ENCODE assay signal across 2 cellular contexts in genomic region chr11:69918231-69918937, GRCh38.
TF ChIP-seq lines count a peak whose summit lies in the region.

No MANE protein-coding gene starts in this region.

TF ChIP-seq in HEK293, 187 proteins besides CTCF, POLR2A, EP300 and RAD21 (continued from another document):
- no peak for TF ChIP-seq ZBTB44 (tag by site-specific recombination; IDR thresholded peaks at IDR 0.05)
- no peak for TF ChIP-seq PRDM1 (tag by site-specific recombination; IDR thresholded peaks at IDR 0.05)
- peak; percentile 83 for TF ChIP-seq ZNF335 (tag by site-specific recombination; conservative IDR thresholded peaks at IDR 0.05)
- no peak for TF ChIP-seq ZBTB7A (tag by site-specific recombination; IDR thresholded peaks at IDR 0.05; ENCODE audit: low read depth)

TF ChIP-seq in HepG2, 621 proteins besides CTCF, POLR2A, EP300 and RAD21 (continues in another document):
- 0 out of 2 replicates have a peak, but pooled peaks have one; percentile 29 for TF ChIP-seq FUBP1 (CRISPR knock-in tag; IDR thresholded peaks at IDR 0.05; ENCODE audit: borderline replicate concordance)
- TF ChIP-seq ZNF232 (CRISPR knock-in tag; IDR thresholded peaks at IDR 0.05; ENCODE audit: borderline replicate concordance), result no peak
- TF ChIP-seq NR2F1 (CRISPR knock-in tag; IDR thresholded peaks at IDR 0.05), result no peak
- TF ChIP-seq RAD51 (IDR thresholded peaks at IDR 0.05; ENCODE audit: borderline replicate concordance), result no peak
- no peak for TF ChIP-seq JUND (CRISPR knock-in tag; IDR thresholded peaks at IDR 0.05)
- 0 out of 2 replicates have a peak, but pooled peaks have one; percentile 39 for TF ChIP-seq BCL3 (CRISPR knock-in tag; IDR thresholded peaks at IDR 0.05)
- TF ChIP-seq CSRNP1 (CRISPR knock-in tag; IDR thresholded peaks at IDR 0.05), result no peak
- no peak for TF ChIP-seq EZH2 (conservative IDR thresholded peaks at IDR 0.05; ENCODE audit: low read depth, low read length)
- TF ChIP-seq DNMT1 (CRISPR knock-in tag; IDR thresholded peaks at IDR 0.05), result no peak
- TF ChIP-seq GABPB1 (CRISPR knock-in tag; IDR thresholded peaks at IDR 0.05), result no peak
- TF ChIP-seq ZNF501 (CRISPR knock-in tag; IDR thresholded peaks at IDR 0.05), result peak; percentile 33; the same call in 1 of the 2 replicates
- no peak for TF ChIP-seq ZNF276 (CRISPR knock-in tag; IDR thresholded peaks at IDR 0.05; ENCODE audit: low read depth)
- TF ChIP-seq ZNF234 (CRISPR knock-in tag; conservative IDR thresholded peaks at IDR 0.05), result no peak
- TF ChIP-seq ZNF691 (CRISPR knock-in tag; IDR thresholded peaks at IDR 0.05; ENCODE audit: borderline replicate concordance, low read depth), result no peak
- no peak for TF ChIP-seq CC2D1A (CRISPR knock-in tag; IDR thresholded peaks at IDR 0.05)
- TF ChIP-seq ZNF260 (CRISPR knock-in tag; IDR thresholded peaks at IDR 0.05; ENCODE audit: borderline replicate concordance, low read depth), result no peak
- no peak for TF ChIP-seq ZNF576 (CRISPR knock-in tag; IDR thresholded peaks at IDR 0.05)
- TF ChIP-seq ZNF800 (CRISPR knock-in tag; IDR thresholded peaks at IDR 0.05), result no peak
- TF ChIP-seq ZNF609 (CRISPR knock-in tag; IDR thresholded peaks at IDR 0.05; ENCODE audit: borderline replicate concordance), result no peak
- TF ChIP-seq TEAD2 (CRISPR knock-in tag; IDR thresholded peaks at IDR 0.05), result no peak
- TF ChIP-seq TEF (CRISPR knock-in tag; IDR thresholded peaks at IDR 0.05), result peak; percentile 43; the same call in 1 of the 2 replicates
- no peak for TF ChIP-seq PAX8 (CRISPR knock-in tag; IDR thresholded peaks at IDR 0.05; ENCODE audit: borderline replicate concordance)
- TF ChIP-seq ZNF296 (CRISPR knock-in tag; conservative IDR thresholded peaks at IDR 0.05), result no peak
- no peak for TF ChIP-seq HNF4A (CRISPR knock-in tag; IDR thresholded peaks at IDR 0.05)
- TF ChIP-seq NCOA5 (CRISPR knock-in tag; IDR thresholded peaks at IDR 0.05), result no peak
- no peak for TF ChIP-seq PAF1 (CRISPR knock-in tag; IDR thresholded peaks at IDR 0.05)
- TF ChIP-seq MIER2 (CRISPR knock-in tag; IDR thresholded peaks at IDR 0.05), result no peak
- 0 out of 2 replicates have a peak, but pooled peaks have one; percentile 33 for TF ChIP-seq UBTF (CRISPR knock-in tag; IDR thresholded peaks at IDR 0.05)
- TF ChIP-seq PLRG1 (conservative IDR thresholded peaks at IDR 0.05), result no peak
- no peak for TF ChIP-seq ZNF143 (CRISPR knock-in tag; IDR thresholded peaks at IDR 0.05)
- TF ChIP-seq ZNF446 (CRISPR knock-in tag; IDR thresholded peaks at IDR 0.05), result no peak
- no peak for TF ChIP-seq MNT (IDR thresholded peaks at IDR 0.05)
- no peak for TF ChIP-seq THRA (CRISPR knock-in tag; IDR thresholded peaks at IDR 0.05; ENCODE audit: borderline replicate concordance)
